ENCODE assay signal across 22 cellular contexts in the genomic region with DNA sequence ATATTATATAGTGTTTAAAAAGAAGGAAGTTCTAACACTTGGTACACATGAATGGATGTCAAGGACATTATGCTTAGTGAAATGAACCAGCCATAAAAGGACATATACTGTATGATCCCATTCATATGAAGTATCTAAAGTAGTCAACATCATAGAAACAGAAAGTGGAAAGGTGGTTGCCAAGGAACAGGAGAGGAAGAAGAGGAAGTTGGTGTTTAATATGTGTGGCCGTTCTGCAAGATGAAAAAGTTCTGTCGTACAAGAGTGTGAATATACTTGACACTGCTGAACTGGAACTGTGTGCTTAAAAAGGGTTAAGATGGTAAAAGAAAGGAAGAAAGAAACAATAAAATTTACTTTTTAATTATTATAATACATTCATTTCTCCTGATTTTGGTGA. TPM values are rescaled to one million over a fixed set of nuclear protein-coding genes. Genes with fewer than 3 reads are reported as not detected.
DNase-seq lines count a peak whose midpoint lies in the region; ATAC-seq and TF ChIP-seq lines count a peak whose summit lies in the region.
"Had no signal": no experiment of that assay in that cellular context is flagged by ENCODE, and none has a peak within 500 bp of the region (broad histone marks: within the 10 kb centered on the region; RNA-seq: fewer than 3 reads in every experiment).

No MANE protein-coding gene starts in this region.

- CTCF ChIA-PET in activated CD8-positive, alpha-beta T cell treated with anti-CD3 and anti-CD28 coated beads, Interleukin-2, amount 10 ng/mL, durations not matched to agents 7 days and 5 days (lab: Charles Lee) = interaction anchor here (0.9 kb wide), 1 partner anchor 21 kb away, joined by 3 read pairs; no protein-coding TSS in a partner anchor

- H3K36me3 ChIP-seq in smooth muscle cell (ENCODE audit: low read depth) = no peaks in the 10 kb centered on the region
- H3K36me3 ChIP-seq in SJCRH30 = no peaks in the 10 kb centered on the region
- H3K36me3 ChIP-seq: SJSA1 had no signal

- no peaks in the 10 kb centered on the region for H3K27me3 Mint-ChIP-seq in activated T-cell treated with anti-CD3 and anti-CD28 coated beads, Interleukin-2, amount 50 U/mL, for 4 hours (ENCODE audit: low read depth)
- no peaks in the 10 kb centered on the region for H3K27me3 Mint-ChIP-seq in IgD-negative memory B cell
- H3K27me3 Mint-ChIP-seq in activated CD8-positive, alpha-beta T cell treated with anti-CD3 and anti-CD28 coated beads, Interleukin-2, amount 10 ng/mL, durations not matched to agents 7 days and 5 days (ENCODE audit: low read depth) = no peaks in the 10 kb centered on the region
- H3K27me3 Mint-ChIP-seq: type B pancreatic cell had no signal

- H3K27ac Mint-ChIP-seq in IgD-negative memory B cell = peak overlapping the region; percentile 0 to 69 (median 4)
- H3K27ac Mint-ChIP-seq in activated CD8-positive, alpha-beta T cell treated with anti-CD3 and anti-CD28 coated beads, Interleukin-2, amount 10 ng/mL, durations not matched to agents 7 days and 5 days = peak overlapping the region; percentile 69
- H3K27ac Mint-ChIP-seq: type B pancreatic cell had no signal

- H3K27ac ChIP-seq in smooth muscle cell (ENCODE audit: low read depth) (peak overlapping the region; percentile 20), SJCRH30 (no peak overlapping the region)
- H3K27ac ChIP-seq: epithelial cell of prostate, KMS-11, SJSA1 had no signal

- no peaks in the 10 kb centered on the region for H4K20me1 ChIP-seq in smooth muscle cell (ENCODE audit: low read depth)

- H3K9ac ChIP-seq in smooth muscle cell (ENCODE audit: low read depth) = no peak overlapping the region
- H3K9ac ChIP-seq: KMS-11 had no signal

- peaks cover 11% of the 10 kb centered on the region for H3F3A ChIP-seq in smooth muscle cell (ENCODE audit: low read depth)

- H3K4me1 Mint-ChIP-seq in activated T-cell treated with anti-CD3 and anti-CD28 coated beads, Interleukin-2, amount 50 U/mL, for 4 hours (ENCODE audit: low read depth) = peaks cover 92% of the 10 kb centered on the region
- H3K4me1 Mint-ChIP-seq in IgD-negative memory B cell = peaks cover 34 to 46% (median 35%) of the 10 kb centered on the region in 3 donors
- H3K4me1 Mint-ChIP-seq in activated CD8-positive, alpha-beta T cell treated with anti-CD3 and anti-CD28 coated beads, Interleukin-2, amount 10 ng/mL, durations not matched to agents 7 days and 5 days (ENCODE audit: low read depth) = peaks cover 80% of the 10 kb centered on the region

- H3K36me3 Mint-ChIP-seq in activated T-cell treated with anti-CD3 and anti-CD28 coated beads, Interleukin-2, amount 50 U/mL, for 4 hours (ENCODE audit: insufficient read depth) = peaks cover 13% of the 10 kb centered on the region
- H3K36me3 Mint-ChIP-seq in IgD-negative memory B cell = no peaks in the 10 kb centered on the region
- H3K36me3 Mint-ChIP-seq in activated CD8-positive, alpha-beta T cell treated with anti-CD3 and anti-CD28 coated beads, Interleukin-2, amount 10 ng/mL, durations not matched to agents 7 days and 5 days (ENCODE audit: low read depth) = peaks cover 50% of the 10 kb centered on the region
- H3K36me3 Mint-ChIP-seq: type B pancreatic cell had no signal

- no peak for TF ChIP-seq CTCF in smooth muscle cell (IDR thresholded peaks at IDR 0.05; ENCODE audit: borderline replicate concordance, insufficient read depth, poor library complexity, severe bottlenecking)

- H3K4me2 ChIP-seq in smooth muscle cell = no peak overlapping the region
- H3K4me2 ChIP-seq: KMS-11 had no signal

- no peak for DNase-seq in activated T-cell treated with anti-CD3 and anti-CD28 coated beads, Interleukin-2, amount 50 U/mL, for 4 hours
- DNase-seq in activated T-cell treated with anti-CD3 and anti-CD28 coated beads for 4 hours (no peak), smooth muscle cell (lab: John Stamatoyannopoulos, UW; ENCODE audit: unreplicated experiment) (no peak), NCI-H2029 treated with DMSO at 0.1 percent for 48 hours (lab: John Stamatoyannopoulos, UW) (no peak), SJCRH30 (no peak)
- DNase-seq in activated CD8-positive, alpha-beta T cell treated with anti-CD3 and anti-CD28 coated beads, Interleukin-2, amount 10 ng/mL, durations not matched to agents 7 days and 5 days = no peak
- DNase-seq: activated gamma-delta T cell treated with Interleukin-2 at 50 U/mL for 16 hours; DMS79; GOT3; left cardiac atrium; NCI-H1694 treated with DMSO at 0.1 percent for 48 hours; NCI-H748 treated with DMSO at 0.1 percent for 48 hours; stimulated activated CD4-positive, alpha-beta T cell treated with anti-CD3 and anti-CD28 coated beads, Interleukin-1b, Interleukin-23, amount 100 ng/mL, for 48 hours; stimulated activated CD8-positive, alpha-beta memory T cell treated with anti-CD3 and anti-CD28 coated beads, Interleukin-4, amount 100 ng/mL, for 48 hours had no signal

- H3K79me2 ChIP-seq in smooth muscle cell (ENCODE audit: low read depth) = peaks cover 26% of the 10 kb centered on the region

- no peaks in the 10 kb centered on the region for H3K9me3 ChIP-seq in smooth muscle cell (replicated peaks; ENCODE audit: low read depth)
- no peaks in the 10 kb centered on the region for H3K9me3 ChIP-seq in SJCRH30 (replicated peaks)
- H3K9me3 ChIP-seq: SJSA1 had no signal

- H3K9me3 Mint-ChIP-seq in activated T-cell treated with anti-CD3 and anti-CD28 coated beads, Interleukin-2, amount 50 U/mL, for 4 hours = no peaks in the 10 kb centered on the region
- no peaks in the 10 kb centered on the region for H3K9me3 Mint-ChIP-seq in IgD-negative memory B cell
- H3K9me3 Mint-ChIP-seq in activated CD8-positive, alpha-beta T cell treated with anti-CD3 and anti-CD28 coated beads, Interleukin-2, amount 10 ng/mL, durations not matched to agents 7 days and 5 days (ENCODE audit: insufficient read depth) = no peaks in the 10 kb centered on the region
- H3K9me3 Mint-ChIP-seq: type B pancreatic cell had no signal

- no peak for ATAC-seq in activated T-cell treated with anti-CD3 and anti-CD28 coated beads, Interleukin-2, amount 50 U/mL, for 4 hours
- ATAC-seq in activated CD8-positive, alpha-beta T cell treated with anti-CD3 and anti-CD28 coated beads, Interleukin-2, amount 10 ng/mL, durations not matched to agents 7 days and 5 days = peak; percentile 16
- ATAC-seq in GM21825 (IDR thresholded peaks at IDR 0.05; ENCODE audit: unreplicated experiment) = no peak
- ATAC-seq: activated CD4-positive, CD25-positive, alpha-beta regulatory T cell treated with anti-CD3 and anti-CD28 coated beads, Interleukin-2, amount 50 U/mL, for 24 hours; left cardiac atrium had no signal

- no peaks in the 10 kb centered on the region for H3K27me3 ChIP-seq in smooth muscle cell (ENCODE audit: low read depth)
- no peaks in the 10 kb centered on the region for H3K27me3 ChIP-seq in SJCRH30
- H3K27me3 ChIP-seq: SJSA1 had no signal

- POLR2A ChIA-PET in activated CD8-positive, alpha-beta T cell treated with anti-CD3 and anti-CD28 coated beads, Interleukin-2, amount 10 ng/mL, durations not matched to agents 7 days and 5 days (lab: Charles Lee) = no interaction called here

- 100% methylated on average over 2 of the region's 2 CpGs for WGBS in smooth muscle cell (ENCODE audit: low lambda C conversion rate)

- no peak overlapping the region for H2AFZ ChIP-seq in smooth muscle cell (ENCODE audit: low read depth)

- H3K4me3 Mint-ChIP-seq in activated T-cell treated with anti-CD3 and anti-CD28 coated beads, Interleukin-2, amount 50 U/mL, for 4 hours = peak overlapping the region; percentile 27
- peak overlapping the region in 2 of 4 donors; percentile 4 to 13 for H3K4me3 Mint-ChIP-seq in IgD-negative memory B cell
- no peak overlapping the region for H3K4me3 Mint-ChIP-seq in activated CD8-positive, alpha-beta T cell treated with anti-CD3 and anti-CD28 coated beads, Interleukin-2, amount 10 ng/mL, durations not matched to agents 7 days and 5 days
- H3K4me3 Mint-ChIP-seq: type B pancreatic cell had no signal

- H3K4me1 ChIP-seq in smooth muscle cell (ENCODE audit: low read depth) (peaks cover 24% of the 10 kb centered on the region), SJCRH30 (peaks cover 19% of the 10 kb centered on the region)

- H3K4me3 ChIP-seq in smooth muscle cell = no peak overlapping the region
- no peak overlapping the region for H3K4me3 ChIP-seq in SJCRH30
- H3K4me3 ChIP-seq: SJSA1 had no signal

RNA-seq across cellular contexts. Expression of a gene that starts 33.1 kb away (rescaled TPM):
- not detected for total RNA-seq in activated T-cell treated with anti-CD3 and anti-CD28 coated beads, Interleukin-2, amount 50 U/mL, for 4 hours
- not detected for polyA plus RNA-seq in IgD-negative memory B cell
- not detected for total RNA-seq in activated CD8-positive, alpha-beta T cell treated with anti-CD3 and anti-CD28 coated beads, Interleukin-2, amount 10 ng/mL, durations not matched to agents 7 days and 5 days
- total RNA-seq in smooth muscle cell = not detected in 2 replicates
- polyA plus RNA-seq in smooth muscle cell = not detected in 2 replicates
- total RNA-seq in SJCRH30 (2014; rRNA removed; shearing (Covaris generic)) = 0.05 TPM in 1 of 2 replicates, not detected in the other
- total RNA-seq: cerebellum, SJSA1 had no signal
